ENCODE assay signal across 16 cellular contexts in genomic region chr1:46456411-46456963, GRCh38. TPM values are rescaled to one million over a fixed set of nuclear protein-coding genes. Genes with fewer than 3 reads are reported as not detected.
DNase-seq lines count a peak whose midpoint lies in the region; ATAC-seq, FAIRE-seq and TF ChIP-seq lines count a peak whose summit lies in the region.
"Had no signal": no experiment of that assay in that cellular context is flagged by ENCODE, and none has a peak within 500 bp of the region (broad histone marks: within the 10 kb centered on the region; RNA-seq: fewer than 3 reads in every experiment).

No MANE protein-coding gene starts in this region.

- H4K20me1 ChIP-seq in H1 (replicated peaks in 1 of 2; ENCODE audit: control insufficient read depth in 1 of 2, insufficient read depth in 2 of 2, low read length in 2 of 2): peaks cover 0 to 4% of the 10 kb centered on the region in 2 experiments
- H4K20me1 ChIP-seq in HepG2 (ENCODE audit: insufficient read depth, low read length): no peaks in the 10 kb centered on the region
- H4K20me1 ChIP-seq: BLaER1 had no signal

- TF ChIP-seq CTCF in H1 (IDR thresholded peaks at IDR 0.05; ENCODE audit: control extremely low read depth in 1 of 3, insufficient read depth in 1 of 3, low read depth in 1 of 3, low read length in 3 of 3): no peak
- TF ChIP-seq CTCF in HepG2 (CRISPR knock-in tag; IDR thresholded peaks at IDR 0.05): no peak

- FAIRE-seq in H1 (lab: Jason Lieb, UNC): no peak
- no peak for FAIRE-seq in HepG2 (lab: Jason Lieb, UNC)
- FAIRE-seq in GM12892 (lab: Jason Lieb, UNC): no peak

- H3K27ac ChIP-seq in H1 (ENCODE audit: low read depth, low read length): no peak overlapping the region
- no peak overlapping the region for H3K27ac ChIP-seq in HepG2 (ENCODE audit: extremely low read length, insufficient read depth, low read length)
- H3K27ac ChIP-seq: BLaER1 had no signal

- H2AFZ ChIP-seq in H1 (ENCODE audit: low read length) (no peak overlapping the region), HepG2 (ENCODE audit: low read length) (no peak overlapping the region)

- no peak overlapping the region for H2BK5ac ChIP-seq in H1 (ENCODE audit: low read depth, low read length)

- no peak for TF ChIP-seq RAD21 in H1 (IDR thresholded peaks at IDR 0.05 in 1 of 2, conservative IDR thresholded peaks at IDR 0.05 in 1 of 2; ENCODE audit: low read depth in 2 of 2, low read length in 2 of 2)
- no peak for TF ChIP-seq RAD21 in HepG2 (CRISPR knock-in tag; IDR thresholded peaks at IDR 0.05)

- no peak overlapping the region for H3K14ac ChIP-seq in H1 (ENCODE audit: insufficient read length)

- TF ChIP-seq POLR2A in H1 (IDR thresholded peaks at IDR 0.05; ENCODE audit: control extremely low read depth in 1 of 2, low read depth in 2 of 2, low read length in 2 of 2): no peak
- no peak for TF ChIP-seq POLR2A in HepG2 (IDR thresholded peaks at IDR 0.05; ENCODE audit: insufficient read depth in 1 of 2, low read depth in 2 of 2, low read length in 2 of 2)
- no peak for TF ChIP-seq POLR2A in GM12892 (IDR thresholded peaks at IDR 0.05; ENCODE audit: low read depth, low read length)

- H3K56ac ChIP-seq in H1 (replicated peaks; ENCODE audit: insufficient read length, low read depth, low read length): no peak overlapping the region

- peaks cover 21 to 59% (median 42%) of the 10 kb centered on the region in 4 experiments for H3K27me3 ChIP-seq in H1 (replicated peaks in 1 of 4; ENCODE audit: control insufficient read depth in 3 of 4, extremely low read depth in 1 of 4, insufficient read depth in 3 of 4, low read length in 3 of 4)
- peaks cover 9 to 68% of the 10 kb centered on the region in 2 experiments; a peak in 4 of 5 replicates for H3K27me3 ChIP-seq in HepG2 (ENCODE audit: control insufficient read depth in 1 of 2, insufficient read depth in 2 of 2, low read length in 2 of 2)

- H3K9me3 ChIP-seq in H1 (ENCODE audit: insufficient read depth in 2 of 2, low read depth in 1 of 2, low read length in 1 of 2) (no peaks in the 10 kb centered on the region), HepG2 (ENCODE audit: low read length) (no peaks in the 10 kb centered on the region)
- H3K9me3 ChIP-seq: BLaER1 had no signal

- no peak overlapping the region for H3K23ac ChIP-seq in H1 (ENCODE audit: insufficient read length)

- no peaks in the 10 kb centered on the region for H3K79me1 ChIP-seq in H1 (ENCODE audit: low read depth, low read length)

- H3K79me2 ChIP-seq in H1 (ENCODE audit: control insufficient read depth in 1 of 2, insufficient read depth in 2 of 2, low read length in 2 of 2) (no peaks in the 10 kb centered on the region), HepG2 (ENCODE audit: insufficient read depth, low read length) (no peaks in the 10 kb centered on the region)

- DNase-seq in DMS 273 (lab: John Stamatoyannopoulos, UW; ENCODE audit: unreplicated experiment): peak; percentile 66
- peak; percentile 33 for DNase-seq in Daoy (ENCODE audit: low read depth)
- DNase-seq in NCI-H1694 treated with DMSO at 0.1 percent for 48 hours (lab: John Stamatoyannopoulos, UW): peak; percentile 2
- no peak for DNase-seq in H1 (ENCODE audit: low read depth in 1 of 2, low spot score in 2 of 2)
- DNase-seq in HepG2 (ENCODE audit: low spot score): no peak
- no peak for DNase-seq in GM12892 (ENCODE audit: insufficient read length)
- no peak for DNase-seq in GOT3 (lab: John Stamatoyannopoulos, UW)
- DNase-seq: NCI-H1930, NCI-H510A, OCI-M1, T1000 had no signal

- H3K4me1 ChIP-seq in H1 (replicated peaks in 1 of 4; ENCODE audit: control insufficient read depth in 3 of 4, insufficient read depth in 4 of 4, low read length in 3 of 4) (peaks cover 0 to 15% (median 8%) of the 10 kb centered on the region in 4 experiments; a peak in 6 of 7 replicates), HepG2 (ENCODE audit: insufficient read depth, low read length) (no peaks in the 10 kb centered on the region)
- H3K4me1 ChIP-seq: BLaER1 had no signal

- no peak overlapping the region; the same call in 1 of the 2 replicates for H3K18ac ChIP-seq in H1 (ENCODE audit: extremely low read depth, low read length)

- no peak overlapping the region for H2BK20ac ChIP-seq in H1 (ENCODE audit: low read length)

- CTCF ChIA-PET in H1 (lab: Charles Lee; ENCODE audit: partially characterized antibody): interaction anchor here (0.6 to 20.4 kb wide), 9 partner anchors 8 to 156 kb away, joined by 3 to 497 read pairs (median 7); no protein-coding TSS in a partner anchor
- CTCF ChIA-PET in HepG2 (lab: Yijun Ruan, JAX; ENCODE audit: low intra/inter-chr PET ratio, low total read pairs): no interaction called here

- H2BK12ac ChIP-seq in H1 (ENCODE audit: low read depth, low read length): no peak overlapping the region

- no peak for TF ChIP-seq EP300 in H1 (IDR thresholded peaks at IDR 0.05; ENCODE audit: borderline replicate concordance in 1 of 2, low read depth in 2 of 2, low read length in 2 of 2)
- no peak for TF ChIP-seq EP300 in HepG2 (IDR thresholded peaks at IDR 0.05; ENCODE audit: low read depth in 2 of 2, low read length in 2 of 2)
- no peak for TF ChIP-seq EP300 in HepG2 (CRISPR knock-in tag; IDR thresholded peaks at IDR 0.05; ENCODE audit: borderline replicate concordance)

- no peak overlapping the region for H3K4me3 ChIP-seq in H1 (ENCODE audit: extremely low read depth in 1 of 4, insufficient read depth in 2 of 4, low read depth in 3 of 4, low read length in 4 of 4)
- H3K4me3 ChIP-seq in HepG2 (replicated peaks in 1 of 3; ENCODE audit: insufficient read depth in 1 of 3, low read depth in 2 of 3, low read length in 3 of 3): no peak overlapping the region
- H3K4me3 ChIP-seq: BLaER1 had no signal

- H3K9ac ChIP-seq in H1 (replicated peaks in 1 of 4; ENCODE audit: extremely low read depth in 1 of 4, low read depth in 3 of 4, low read length in 3 of 4): no peak overlapping the region
- no peak overlapping the region for H3K9ac ChIP-seq in HepG2 (ENCODE audit: insufficient read depth, low read depth, low read length)
- H3K9ac ChIP-seq: BLaER1 had no signal

- H3K4me2 ChIP-seq in H1 (ENCODE audit: insufficient read depth in 1 of 2, low read depth in 2 of 2, low read length in 2 of 2) (no peak overlapping the region), HepG2 (ENCODE audit: low read depth, low read length) (no peak overlapping the region)
- H3K4me2 ChIP-seq: BLaER1 had no signal

- no peak overlapping the region for H4K91ac ChIP-seq in H1 (replicated peaks; ENCODE audit: insufficient read length, low read length)

- no TSS peak for BruUV-seq in HepG2 (replicated peaks; lab: Mats Ljungman, UMichigan)

- peaks cover 2% of the 10 kb centered on the region; the same call in 1 of the 2 replicates for H3K23me2 ChIP-seq in H1 (ENCODE audit: low read depth, low read length)

- no peak overlapping the region for H4K8ac ChIP-seq in H1 (ENCODE audit: extremely low read depth, insufficient read depth, low read length)

- POLR2A ChIA-PET in H1 (lab: Charles Lee; ENCODE audit: partially characterized antibody) (interaction anchor here (0.8 kb wide), 1 partner anchor 69 kb away, joined by 3 read pairs; no protein-coding TSS in a partner anchor), HepG2 (lab: Yijun Ruan, JAX) (no interaction called here)

- no peak overlapping the region for H2BK15ac ChIP-seq in H1 (ENCODE audit: low read length)

- H2AK5ac ChIP-seq in H1 (ENCODE audit: low read depth, low read length): no peak overlapping the region

- H2BK120ac ChIP-seq in H1 (replicated peaks; ENCODE audit: low read depth, low read length): no peak overlapping the region

- no peak overlapping the region for H3K4ac ChIP-seq in H1 (replicated peaks; ENCODE audit: insufficient read length, low read depth, low read length)

- 89% methylated on average over 5 of the region's 5 CpGs; no CpG with 5 or more reads in 1 of the 2 experiments for WGBS in H1 (ENCODE audit: extremely low coverage in 1 of 2, insufficient coverage in 1 of 2, insufficient read length in 1 of 2, insufficient replicate concordance in 2 of 2, low coverage in 1 of 2, low lambda C conversion rate in 2 of 2, missing lambda C conversion rate in 1 of 2), 2 experiments
- 29% methylated on average over 3 of the region's 5 CpGs for WGBS in HepG2 (ENCODE audit: low lambda C conversion rate)

- intact Hi-C loops in HepG2 (cut with micrococcal nuclease; ENCODE audit: unreplicated experiment): no loop called here

- H4K5ac ChIP-seq in H1 (ENCODE audit: insufficient read length, low read depth, low read length): no peak overlapping the region

- H3K36me3 ChIP-seq in H1 (ENCODE audit: control insufficient read depth in 2 of 4, insufficient read depth in 4 of 4, low read length in 3 of 4): no peaks in the 10 kb centered on the region
- H3K36me3 ChIP-seq in HepG2 (replicated peaks in 1 of 2; ENCODE audit: control insufficient read depth in 1 of 2, insufficient read depth in 2 of 2, low read length in 2 of 2): no peaks in the 10 kb centered on the region
- H3K36me3 ChIP-seq: BLaER1 had no signal

- in situ Hi-C loops in HepG2 (cut with HindIII; ENCODE audit: extremely low pct_ligation_motif_present, low pct_unique_long_range_greater_than_20kb): no loop called here

- no peak for ATAC-seq in HepG2
- no peak for ATAC-seq in GM18909 (IDR thresholded peaks at IDR 0.05; ENCODE audit: poor library complexity, unreplicated experiment)
- ATAC-seq: HCT116 had no signal

RNA-seq across cellular contexts. Expression of gene DMBX1, which starts 33.1 kb away (rescaled TPM):
- 0.80 and 2.1 TPM in 2 replicates for total RNA-seq in Daoy (2014; rRNA removed; shearing (Covaris generic))
- 0.30 TPM in 1 of 2 replicates, not detected in the other for total RNA-seq in H1 (2021; fragmentation: NEBNext Ultra II Directional; extraction: Animal tissue kit (Norgen Biotek cat#: 25700))
- polyA plus RNA-seq in H1 (2011; rRNA removed) (0.23 and 0.36 TPM in 2 replicates), HepG2 (2011; rRNA removed) (not detected in 2 replicates)
- polyA plus RNA-seq in H1 (2011; cell fraction: cytosol; rRNA removed): 0.26 TPM
- 0.53 TPM for polyA plus RNA-seq in H1 (2011; cell fraction: nucleus; rRNA removed)
- polyA plus RNA-seq in H1 (2012, experiment 1 of 2): 0.24 to 0.30 TPM (median 0.27 TPM) in 4 replicates
- polyA plus RNA-seq in H1 (2012, experiment 2 of 2): 0.12 TPM
- polyA plus RNA-seq in H1 (2013, experiment 1 of 2): 0.06 TPM
- polyA plus RNA-seq in H1 (2013, experiment 2 of 2): 0.09 TPM
- 0.07 and 0.41 TPM in 2 replicates for polyA minus RNA-seq in H1 (2011; rRNA and poly(A)+ RNA removed)
- polyA minus RNA-seq in H1 (2011; cell fraction: cytosol; rRNA and poly(A)+ RNA removed): 0.51 TPM
- 0.20 TPM for polyA minus RNA-seq in H1 (2011; cell fraction: nucleus; rRNA and poly(A)+ RNA removed)
- not detected in 2 replicates for total RNA-seq in HepG2 (2016; rRNA removed; fragmentation: Illumina TruSeq; extraction: Trizol)
- total RNA-seq in HepG2 (2016; cell fraction: cytosol; rRNA removed; fragmentation: Illumina TruSeq; extraction: Trizol; ENCODE audit: low read depth): not detected in 2 replicates
- not detected in 2 replicates for total RNA-seq in HepG2 (2016; cell fraction: insoluble cytoplasmic fraction; rRNA removed; fragmentation: Illumina TruSeq; extraction: Trizol)
- not detected in 2 replicates for total RNA-seq in HepG2 (2016; cell fraction: membrane; rRNA removed; fragmentation: Illumina TruSeq; extraction: Trizol)
- total RNA-seq in HepG2 (2016; cell fraction: nucleus; rRNA removed; fragmentation: Illumina TruSeq; extraction: Trizol): not detected in 2 replicates
- polyA plus RNA-seq in HepG2 (2011; cell fraction: cytosol; rRNA removed): not detected in 2 replicates
- polyA plus RNA-seq in HepG2 (2011; cell fraction: nucleus; rRNA removed): not detected in 2 replicates
- not detected in 2 replicates for polyA plus RNA-seq in HepG2 (2012)
- polyA plus RNA-seq in HepG2 (2016; cell fraction: cytosol; fragmentation: Illumina TruSeq; extraction: Trizol; ENCODE audit: low read depth): not detected in 2 replicates
- polyA plus RNA-seq in HepG2 (2016; cell fraction: insoluble cytoplasmic fraction; fragmentation: Illumina TruSeq; extraction: Trizol; ENCODE audit: low read depth): not detected in 2 replicates
- polyA plus RNA-seq in HepG2 (2016; cell fraction: membrane; fragmentation: Illumina TruSeq; extraction: Trizol; ENCODE audit: low read depth): not detected in 2 replicates
- polyA plus RNA-seq in HepG2 (2016; cell fraction: nucleus; fragmentation: Illumina TruSeq; extraction: Trizol; ENCODE audit: insufficient read depth, low read depth): not detected in 2 replicates
- polyA minus RNA-seq in HepG2 (2011; rRNA and poly(A)+ RNA removed; ENCODE audit: low replicate concordance): 1.9 TPM in 1 of 2 replicates, not detected in the other
- not detected in 2 replicates for polyA minus RNA-seq in HepG2 (2011; cell fraction: cytosol; rRNA and poly(A)+ RNA removed)
- polyA minus RNA-seq in HepG2 (2011; cell fraction: nucleus; rRNA and poly(A)+ RNA removed): not detected in 2 replicates
- polyA plus RNA-seq in GM12892 (2012; ENCODE audit: missing spikeins): not detected
- total RNA-seq: CD8-positive, alpha-beta memory T cell had no signal
- polyA plus RNA-seq: AG04450; CD8-positive, alpha-beta memory T cell had no signal

Comparison
In these comparisons a context has a peak if more than half of its experiments do, and no peak if none do; other contexts are left out.
1. DNase-seq: peak in DMS 273 (single experiment), Daoy (single experiment) and NCI-H1694 treated with DMSO at 0.1 percent for 48 hours (single experiment); none in H1 (0 of 2), HepG2 (single experiment), GM12892 (single experiment) and GOT3 (single experiment).